22 cellular contexts compared by ENCODE assay signal in the genomic region with DNA sequence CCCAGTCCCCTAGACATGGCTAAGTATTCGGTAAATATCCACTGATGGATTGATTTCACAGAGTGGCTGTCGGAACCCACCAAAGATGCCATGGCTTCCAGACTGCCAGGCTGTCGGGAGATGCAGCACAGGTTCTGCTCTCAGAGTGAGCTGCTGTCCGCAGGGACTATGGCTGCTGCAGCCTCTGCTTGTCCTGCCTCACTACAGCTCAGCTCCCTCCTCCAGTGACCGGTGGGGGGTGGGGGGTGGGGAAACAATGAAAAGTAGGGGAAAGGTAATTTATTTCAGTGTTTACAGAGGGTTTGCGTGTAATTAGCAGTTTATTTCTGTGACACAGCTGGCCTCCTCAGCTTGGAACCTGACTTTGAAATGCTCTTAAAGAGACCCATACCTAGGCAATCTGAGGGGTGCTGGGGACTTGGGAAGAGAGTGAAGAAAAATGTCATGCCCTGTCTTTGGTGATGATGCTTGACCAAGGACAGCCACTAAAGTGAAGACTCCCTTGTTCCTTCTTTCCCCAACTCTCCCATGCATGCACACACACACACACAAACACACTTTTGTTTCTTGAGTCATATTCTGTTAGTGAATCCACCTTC.
DNase-seq lines count a peak whose midpoint lies in the region; ATAC-seq lines count a peak whose summit lies in the region.
"Had no signal": no experiment of that assay in that cellular context is flagged by ENCODE, and none has a peak within 500 bp of the region (broad histone marks: within the 10 kb centered on the region; RNA-seq: fewer than 3 reads in every experiment).

No MANE protein-coding gene starts in this region.

- no peak for ATAC-seq in HG03442 (IDR thresholded peaks at IDR 0.05; ENCODE audit: unreplicated experiment)
- no peak for ATAC-seq in HG03342 (IDR thresholded peaks at IDR 0.05; ENCODE audit: unreplicated experiment)
- no peak for ATAC-seq in HG02588 (IDR thresholded peaks at IDR 0.05; ENCODE audit: unreplicated experiment)
- ATAC-seq in GM18867 (IDR thresholded peaks at IDR 0.05; ENCODE audit: unreplicated experiment) = no peak
- ATAC-seq: GM12878, PC-3, SK-N-SH treated with all-trans-retinoic acid at 6 μM for 48 hours, T-cell had no signal

- DNase-seq in NCI-H2227 (lab: John Stamatoyannopoulos, UW; ENCODE audit: unreplicated experiment) (peak; percentile 33), NCI-H2227 treated with DMSO at 0.1 percent for 48 hours (lab: John Stamatoyannopoulos, UW) (no peak), NCI-H69 (lab: John Stamatoyannopoulos, UW) (peak; percentile 96), iPS-NIHi11 (ENCODE audit: low spot score) (peak; percentile 42)
- DNase-seq: CD4-positive, CD25-positive, alpha-beta regulatory T cell; GM23248; Karpas-422; MG63; NCI-H1048; NCI-H187; NCI-H2107; NCI-H446; NCI-H82; PC-3; SIG-M5; T-cell had no signal
